ENCODE assay signal across 15 cellular contexts in genomic region chr11:83093634-83094033, GRCh38. TPM values are rescaled to one million over a fixed set of nuclear protein-coding genes. Genes with fewer than 3 reads are reported as not detected.
DNase-seq lines count a peak whose midpoint lies in the region; ATAC-seq, FAIRE-seq and TF ChIP-seq lines count a peak whose summit lies in the region.
"Had no signal": no experiment of that assay in that cellular context is flagged by ENCODE, and none has a peak within 500 bp of the region (broad histone marks: within the 10 kb centered on the region; RNA-seq: fewer than 3 reads in every experiment).

No MANE protein-coding gene starts in this region.

- H3K27ac ChIP-seq in HepG2 (ENCODE audit: extremely low read length, insufficient read depth, low read length) (peak overlapping the region; percentile 90), right lobe of liver (peak overlapping the region in 1 of 3 donors; percentile 63), VCaP (peak overlapping the region; percentile 90), MM.1S (ENCODE audit: low read length) (no peak overlapping the region)
- H3K27ac ChIP-seq: KMS-11 had no signal

- FAIRE-seq in HepG2 (lab: Jason Lieb, UNC), result no peak
- FAIRE-seq in islet of Langerhans (lab: Jason Lieb, UNC), result peak; percentile 73
- FAIRE-seq: GM12891, GM19239, H1 had no signal

- TF ChIP-seq EP300 in HepG2 (IDR thresholded peaks at IDR 0.05; ENCODE audit: low read depth in 2 of 2, low read length in 2 of 2) (no peak), HepG2 (CRISPR knock-in tag; IDR thresholded peaks at IDR 0.05; ENCODE audit: borderline replicate concordance) (no peak)

- H3K4me1 ChIP-seq in HepG2 (ENCODE audit: insufficient read depth, low read length) (peaks cover 32% of the 10 kb centered on the region), right lobe of liver (peaks cover 0 to 21% (median 6%) of the 10 kb centered on the region in 4 donors), MM.1S (ENCODE audit: low read length) (no peaks in the 10 kb centered on the region)
- H3K4me1 ChIP-seq: HAP-1 had no signal

- H3K27me3 ChIP-seq in HepG2 (ENCODE audit: control insufficient read depth in 1 of 2, insufficient read depth in 2 of 2, low read length in 2 of 2), result no peaks in the 10 kb centered on the region
- H3K27me3 ChIP-seq in right lobe of liver, result no peaks in the 10 kb centered on the region
- H3K27me3 ChIP-seq in MM.1S (replicated peaks; ENCODE audit: insufficient read depth, low read length), result no peaks in the 10 kb centered on the region

- no peak for TF ChIP-seq RAD21 in HepG2 (CRISPR knock-in tag; IDR thresholded peaks at IDR 0.05)

- no peak for DNase-seq in HepG2 (ENCODE audit: low spot score)
- no peak for DNase-seq in right lobe of liver
- no peak for DNase-seq in NCI-H1105 (lab: John Stamatoyannopoulos, UW)
- DNase-seq in MM.1S, result no peak
- no peak for DNase-seq in activated effector memory CD4-positive, alpha-beta T cell treated with Interleukin-2 at 50 U/mL for 16 hours
- DNase-seq: C1 segment of cervical spinal cord; CD4-positive, alpha-beta memory T cell; DMS79 had no signal

- intact Hi-C loops in HepG2 (cut with micrococcal nuclease; ENCODE audit: unreplicated experiment), result loop anchor here (1.0 to 5.0 kb wide), 3 partner anchors 22 to 186 kb away; partner anchors contain the start of gene PCF11
- intact Hi-C loops in right lobe of liver (cut with DNase I), result no loop called here

- CTCF ChIA-PET in HepG2 (lab: Yijun Ruan, JAX; ENCODE audit: low intra/inter-chr PET ratio, low total read pairs), result no interaction called here

- no peak for TF ChIP-seq CTCF in HepG2 (CRISPR knock-in tag; IDR thresholded peaks at IDR 0.05)
- TF ChIP-seq CTCF in right lobe of liver (IDR thresholded peaks at IDR 0.05), result no peak
- TF ChIP-seq CTCF in VCaP (conservative IDR thresholded peaks at IDR 0.05), result no peak
- no peak for TF ChIP-seq CTCF in MM.1S (IDR thresholded peaks at IDR 0.05; ENCODE audit: low read length)

- POLR2A ChIA-PET in HepG2 (lab: Yijun Ruan, JAX), result interaction anchor here (1.0 to 3.0 kb wide), 15 partner anchors 10 to 193 kb away, joined by 3 to 37 read pairs (median 6); partner anchors contain the start of genes CCDC90B, DDIAS, PCF11 and PRCP

- H4K20me1 ChIP-seq in HepG2 (ENCODE audit: insufficient read depth, low read length) (no peaks in the 10 kb centered on the region), MM.1S (ENCODE audit: insufficient read depth, low read length) (no peaks in the 10 kb centered on the region; the same call in 1 of the 2 replicates)

- BruUV-seq in HepG2 (replicated peaks; lab: Mats Ljungman, UMichigan), result no TSS peak

- 84% methylated on average over 2 of the region's 2 CpGs for WGBS in HepG2 (ENCODE audit: low lambda C conversion rate)
- WGBS in right lobe of liver (ENCODE audit: insufficient coverage, low coverage, low lambda C conversion rate, missing lambda C conversion rate), result 71% methylated on average over 2 of the region's 2 CpGs

- H3F3A ChIP-seq in MM.1S (ENCODE audit: insufficient read depth, low read length), result 0 out of 2 replicates have a peak, but pooled peaks cover 3% of the 10 kb centered on the region

- H3K36me3 ChIP-seq in HepG2 (replicated peaks in 1 of 2; ENCODE audit: control insufficient read depth in 1 of 2, insufficient read depth in 2 of 2, low read length in 2 of 2) (no peaks in the 10 kb centered on the region), right lobe of liver (no peaks in the 10 kb centered on the region), MM.1S (replicated peaks; ENCODE audit: insufficient read depth, low read length) (no peaks in the 10 kb centered on the region)
- H3K36me3 ChIP-seq: HAP-1 had no signal

- ATAC-seq in HepG2 (no peak), right lobe of liver (no peak)

- H3K79me2 ChIP-seq in HepG2 (ENCODE audit: insufficient read depth, low read length), result no peaks in the 10 kb centered on the region
- H3K79me2 ChIP-seq in MM.1S (ENCODE audit: low read length), result no peaks in the 10 kb centered on the region

- H2AFZ ChIP-seq in HepG2 (ENCODE audit: low read length) (no peak overlapping the region), MM.1S (ENCODE audit: low read length) (no peak overlapping the region)

- TF ChIP-seq POLR2A in HepG2 (IDR thresholded peaks at IDR 0.05; ENCODE audit: insufficient read depth in 1 of 2, low read depth in 2 of 2, low read length in 2 of 2) (no peak), right lobe of liver (IDR thresholded peaks at IDR 0.05) (no peak)

- in situ Hi-C loops in HepG2 (cut with HindIII; ENCODE audit: extremely low pct_ligation_motif_present, low pct_unique_long_range_greater_than_20kb), result no loop called here

- no peak overlapping the region for H3K4me3 ChIP-seq in HepG2 (replicated peaks in 1 of 3; ENCODE audit: insufficient read depth in 1 of 3, low read depth in 2 of 3, low read length in 3 of 3)
- H3K4me3 ChIP-seq in right lobe of liver, result no peak overlapping the region
- no peak overlapping the region for H3K4me3 ChIP-seq in MM.1S (ENCODE audit: low read length)
- H3K4me3 ChIP-seq: HAP-1 had no signal

- H3K9ac ChIP-seq in HepG2 (ENCODE audit: insufficient read depth, low read depth, low read length) (no peak overlapping the region), MM.1S (ENCODE audit: low read length) (no peak overlapping the region)
- H3K9ac ChIP-seq: KMS-11 had no signal

- H3K9me3 ChIP-seq in HepG2 (ENCODE audit: low read length) (no peaks in the 10 kb centered on the region), right lobe of liver (no peaks in the 10 kb centered on the region), MM.1S (replicated peaks; ENCODE audit: insufficient read depth, low read length) (no peaks in the 10 kb centered on the region)
- H3K9me3 ChIP-seq: HAP-1 had no signal

- no peaks in the 10 kb centered on the region for H3K9me2 ChIP-seq in MM.1S (replicated peaks; ENCODE audit: insufficient read depth, low read length)

- H3K4me2 ChIP-seq in HepG2 (ENCODE audit: low read depth, low read length) (no peak overlapping the region), MM.1S (ENCODE audit: low read depth, low read length) (no peak overlapping the region)
- H3K4me2 ChIP-seq: KMS-11 had no signal

TF ChIP-seq in HepG2, 621 proteins besides CTCF, POLR2A, EP300 and RAD21 (continues in another document):
- TF ChIP-seq ZNF335 (CRISPR knock-in tag; IDR thresholded peaks at IDR 0.05) (no peak), ZNF446 (CRISPR knock-in tag; IDR thresholded peaks at IDR 0.05) (no peak), ISX (CRISPR knock-in tag; conservative IDR thresholded peaks at IDR 0.05) (no peak), GABPB1 (CRISPR knock-in tag; IDR thresholded peaks at IDR 0.05) (no peak), SIX4 (CRISPR knock-in tag; IDR thresholded peaks at IDR 0.05) (no peak), ZBTB4 (CRISPR knock-in tag; IDR thresholded peaks at IDR 0.05; ENCODE audit: borderline replicate concordance) (no peak), ZBTB42 (CRISPR knock-in tag; IDR thresholded peaks at IDR 0.05) (no peak), ZNF781 (CRISPR knock-in tag; IDR thresholded peaks at IDR 0.05; ENCODE audit: borderline replicate concordance, not compliant biosample characterization) (no peak), RFXAP (CRISPR knock-in tag; IDR thresholded peaks at IDR 0.05; ENCODE audit: borderline replicate concordance) (no peak), SRY (CRISPR knock-in tag; IDR thresholded peaks at IDR 0.05) (no peak)

RNA-seq across cellular contexts. Expression of gene RAB30, which starts 21.9 kb away (rescaled TPM):
- total RNA-seq in HepG2 (2016; rRNA removed; fragmentation: Illumina TruSeq; extraction: Trizol) (5.0 and 8.8 TPM in 2 replicates), right lobe of liver (1 to 10 TPM; 4.1 to 9.6 (median 6.7) TPM)
- total RNA-seq in HepG2 (2016; cell fraction: cytosol; rRNA removed; fragmentation: Illumina TruSeq; extraction: Trizol; ENCODE audit: low read depth), result 0.61 and 1.5 TPM in 2 replicates
- total RNA-seq in HepG2 (2016; cell fraction: insoluble cytoplasmic fraction; rRNA removed; fragmentation: Illumina TruSeq; extraction: Trizol), result 4.7 and 8.4 TPM in 2 replicates
- total RNA-seq in HepG2 (2016; cell fraction: membrane; rRNA removed; fragmentation: Illumina TruSeq; extraction: Trizol), result 2.3 TPM in 2 replicates
- 3.8 and 6.3 TPM in 2 replicates for total RNA-seq in HepG2 (2016; cell fraction: nucleus; rRNA removed; fragmentation: Illumina TruSeq; extraction: Trizol)
- 3.7 and 4.2 TPM in 2 replicates for polyA plus RNA-seq in HepG2 (2011; rRNA removed)
- 1.4 and 2.8 TPM in 2 replicates for polyA plus RNA-seq in HepG2 (2011; cell fraction: cytosol; rRNA removed)
- 2.7 and 4.6 TPM in 2 replicates for polyA plus RNA-seq in HepG2 (2011; cell fraction: nucleus; rRNA removed)
- polyA plus RNA-seq in HepG2 (2012), result 8.2 and 8.5 TPM in 2 replicates
- 0.09 and 0.22 TPM in 2 replicates for polyA plus RNA-seq in HepG2 (2016; cell fraction: cytosol; fragmentation: Illumina TruSeq; extraction: Trizol; ENCODE audit: low read depth)
- polyA plus RNA-seq in HepG2 (2016; cell fraction: insoluble cytoplasmic fraction; fragmentation: Illumina TruSeq; extraction: Trizol; ENCODE audit: low read depth), result 5.3 and 6.2 TPM in 2 replicates
- polyA plus RNA-seq in HepG2 (2016; cell fraction: membrane; fragmentation: Illumina TruSeq; extraction: Trizol; ENCODE audit: low read depth), result 0.58 and 0.83 TPM in 2 replicates
- 5.7 and 8.0 TPM in 2 replicates for polyA plus RNA-seq in HepG2 (2016; cell fraction: nucleus; fragmentation: Illumina TruSeq; extraction: Trizol; ENCODE audit: insufficient read depth, low read depth)
- 4.4 and 23.5 TPM in 2 replicates for polyA minus RNA-seq in HepG2 (2011; rRNA and poly(A)+ RNA removed; ENCODE audit: low replicate concordance)
- polyA minus RNA-seq in HepG2 (2011; cell fraction: cytosol; rRNA and poly(A)+ RNA removed), result 3.5 and 3.6 TPM in 2 replicates
- 18.4 and 19.1 TPM in 2 replicates for polyA minus RNA-seq in HepG2 (2011; cell fraction: nucleus; rRNA and poly(A)+ RNA removed)
